1 cellular context compared by ENCODE assay signal in genomic region chr11:14636119-14636518, GRCh38.
TF ChIP-seq lines count a peak whose summit lies in the region.

No MANE protein-coding gene starts in this region.

TF ChIP-seq in WTC11, 78 proteins besides CTCF, POLR2A, EP300 and RAD21 (continued from another document):
- no peak for TF ChIP-seq FOXP4 (CRISPR knock-in tag; IDR thresholded peaks at IDR 0.05)
- TF ChIP-seq ZNF317 (CRISPR knock-in tag; IDR thresholded peaks at IDR 0.05; ENCODE audit: borderline replicate concordance, low read depth) = no peak
- no peak for TF ChIP-seq E2F1 (CRISPR knock-in tag; IDR thresholded peaks at IDR 0.05)
- TF ChIP-seq NFYB (CRISPR knock-in tag; conservative IDR thresholded peaks at IDR 0.05; ENCODE audit: low read depth) = no peak
- TF ChIP-seq HMGXB4 (CRISPR knock-in tag; IDR thresholded peaks at IDR 0.05) = no peak
- TF ChIP-seq MLX (CRISPR knock-in tag; IDR thresholded peaks at IDR 0.05) = no peak
- TF ChIP-seq KAT7 (CRISPR knock-in tag; IDR thresholded peaks at IDR 0.05; ENCODE audit: borderline replicate concordance) = no peak
- no peak for TF ChIP-seq ZSCAN18 (CRISPR knock-in tag; IDR thresholded peaks at IDR 0.05)
- no peak for TF ChIP-seq JUN (CRISPR knock-in tag; IDR thresholded peaks at IDR 0.05)
- no peak for TF ChIP-seq ESRRA (CRISPR knock-in tag; IDR thresholded peaks at IDR 0.05; ENCODE audit: borderline replicate concordance)
- no peak for TF ChIP-seq ZNF416 (CRISPR knock-in tag; IDR thresholded peaks at IDR 0.05)
- TF ChIP-seq SP1 (CRISPR knock-in tag; conservative IDR thresholded peaks at IDR 0.05) = no peak
- no peak for TF ChIP-seq STAT6 (CRISPR knock-in tag; conservative IDR thresholded peaks at IDR 0.05; ENCODE audit: low read depth)
TF ChIP-seq in WTC11: peak in this region for 0.
